In genomic region chr6:157221049-157221816, GRCh38 we compare ENCODE assay signal across 1 cellular context.
A peak's percentile ranks its signal among the peaks of the same experiment; 100 is the strongest.
TF ChIP-seq lines count a peak whose summit lies in the region.

No MANE protein-coding gene starts in this region.

TF ChIP-seq in HepG2, 621 proteins besides CTCF, POLR2A, EP300 and RAD21 (continued from another document and continues in another):
- TF ChIP-seq ZNF281 (CRISPR knock-in tag; IDR thresholded peaks at IDR 0.05; ENCODE audit: borderline replicate concordance), result peak; percentile 8; the same call in 1 of the 2 replicates
- TF ChIP-seq LRRFIP1 (CRISPR knock-in tag; conservative IDR thresholded peaks at IDR 0.05), result no peak
- no peak for TF ChIP-seq ZNF513 (CRISPR knock-in tag; conservative IDR thresholded peaks at IDR 0.05)
- TF ChIP-seq HDAC1 (CRISPR knock-in tag; IDR thresholded peaks at IDR 0.05), result peak; percentile 37; the same call in 1 of the 2 replicates
- peak; percentile 60; the same call in 1 of the 2 replicates for TF ChIP-seq TBX2 (CRISPR knock-in tag; IDR thresholded peaks at IDR 0.05; ENCODE audit: borderline replicate concordance)
- no peak for TF ChIP-seq GTF2F1 (IDR thresholded peaks at IDR 0.05; ENCODE audit: low read length)
- no peak for TF ChIP-seq BRF2 (CRISPR knock-in tag; IDR thresholded peaks at IDR 0.05)
- 0 out of 2 replicates have a peak, but pooled peaks have one; percentile 26 for TF ChIP-seq CREB1 (IDR thresholded peaks at IDR 0.05)
- TF ChIP-seq CREB1 (CRISPR knock-in tag; IDR thresholded peaks at IDR 0.05), result no peak
- TF ChIP-seq SMC3 (IDR thresholded peaks at IDR 0.05; ENCODE audit: low read length), result no peak
- TF ChIP-seq RBM39 (IDR thresholded peaks at IDR 0.05; ENCODE audit: low read depth, low read length, poor library complexity, severe bottlenecking), result no peak
- TF ChIP-seq HOXA3 (CRISPR knock-in tag; IDR thresholded peaks at IDR 0.05), result peak; percentile 30; the same call in 1 of the 2 replicates
- no peak for TF ChIP-seq DR1 (CRISPR knock-in tag; IDR thresholded peaks at IDR 0.05)
- TF ChIP-seq GPBP1L1 (CRISPR knock-in tag; IDR thresholded peaks at IDR 0.05), result no peak
- TF ChIP-seq MIER3 (CRISPR knock-in tag; IDR thresholded peaks at IDR 0.05; ENCODE audit: borderline replicate concordance), result no peak
- no peak for TF ChIP-seq MAF1 (CRISPR knock-in tag; IDR thresholded peaks at IDR 0.05; ENCODE audit: borderline replicate concordance)
- no peak for TF ChIP-seq ZNF382 (CRISPR knock-in tag; IDR thresholded peaks at IDR 0.05; ENCODE audit: borderline replicate concordance)
- peak; percentile 48 to 72; a peak in 2 of 4 replicates for TF ChIP-seq HMGXB4 (CRISPR knock-in tag; IDR thresholded peaks at IDR 0.05; ENCODE audit: borderline replicate concordance in 1 of 2, low read depth in 1 of 2)
- TF ChIP-seq ZNF3 (CRISPR knock-in tag; IDR thresholded peaks at IDR 0.05), result no peak
- TF ChIP-seq MEF2D (CRISPR knock-in tag; IDR thresholded peaks at IDR 0.05), result peak; percentile 58; the same call in 1 of the 2 replicates
- TF ChIP-seq ZSCAN5A (CRISPR knock-in tag; IDR thresholded peaks at IDR 0.05; ENCODE audit: borderline replicate concordance), result peak; percentile 85
- TF ChIP-seq SIN3A (IDR thresholded peaks at IDR 0.05; ENCODE audit: borderline replicate concordance, low read depth, low read length), result peak; percentile 49; the same call in 1 of the 2 replicates
- no peak for TF ChIP-seq HNRNPH1 (optimal IDR thresholded peaks at IDR 0.05; ENCODE audit: low read depth, low read length)
- no peak for TF ChIP-seq THAP8 (CRISPR knock-in tag; IDR thresholded peaks at IDR 0.05; ENCODE audit: borderline replicate concordance)
- no peak for TF ChIP-seq ZHX2 (IDR thresholded peaks at IDR 0.05; ENCODE audit: low read depth)
- no peak for TF ChIP-seq ZHX2 (CRISPR knock-in tag; IDR thresholded peaks at IDR 0.05; ENCODE audit: borderline replicate concordance)
- 0 out of 2 replicates have a peak, but pooled peaks have one; percentile 11 for TF ChIP-seq MNT (IDR thresholded peaks at IDR 0.05)
- no peak for TF ChIP-seq ZNF264 (CRISPR knock-in tag; IDR thresholded peaks at IDR 0.05)
- no peak for TF ChIP-seq CREB3 (CRISPR knock-in tag; IDR thresholded peaks at IDR 0.05)
